12 cellular contexts compared by ENCODE assay signal in genomic region chr14:96938946-96939345, GRCh38.
DNase-seq lines count a peak whose midpoint lies in the region; ATAC-seq, FAIRE-seq and TF ChIP-seq lines count a peak whose summit lies in the region.
"Had no signal": no experiment of that assay in that cellular context is flagged by ENCODE, and none has a peak within 500 bp of the region (broad histone marks: within the 10 kb centered on the region; RNA-seq: fewer than 3 reads in every experiment).

No MANE protein-coding gene starts in this region.

- no peaks in the 10 kb centered on the region for H3K79me2 ChIP-seq in OCI-LY1 (ENCODE audit: insufficient read depth, low read length)

- no peaks in the 10 kb centered on the region for H3K4me1 ChIP-seq in OCI-LY1 (ENCODE audit: insufficient read depth, low read length, severe bottlenecking)

- TF ChIP-seq CTCF in OCI-LY1 (IDR thresholded peaks at IDR 0.05; ENCODE audit: low read length) (peak; percentile 81), fibroblast of mammary gland (conservative IDR thresholded peaks at IDR 0.05; ENCODE audit: control insufficient read depth, insufficient read depth, low read depth, low read length) (peak; percentile 10)

- H3K4me2 ChIP-seq in OCI-LY1 (ENCODE audit: low read length): no peak overlapping the region

- no peaks in the 10 kb centered on the region for H3K27me3 Mint-ChIP-seq in stimulated activated naive CD8-positive, alpha-beta T cell treated with anti-CD3 and anti-CD28 coated beads, Interleukin-15, amount 100 ng/mL, for 72 hours

- H3K36me3 ChIP-seq in OCI-LY1 (ENCODE audit: insufficient read depth, low read length): no peaks in the 10 kb centered on the region

- no peaks in the 10 kb centered on the region for H3K9me3 ChIP-seq in OCI-LY1 (ENCODE audit: low read length)

- no peak for FAIRE-seq in RCC 7860 (lab: Jason Lieb, UNC)

- H3K9ac ChIP-seq in OCI-LY1 (ENCODE audit: low read length): no peak overlapping the region

- H3K27ac ChIP-seq in OCI-LY1 (ENCODE audit: low read depth, low read length, poor library complexity, severe bottlenecking): no peak overlapping the region

- H4K20me1 ChIP-seq in OCI-LY1 (ENCODE audit: insufficient read depth, low read length): no peaks in the 10 kb centered on the region

- no peaks in the 10 kb centered on the region for H3K27me3 ChIP-seq in OCI-LY1 (ENCODE audit: insufficient read depth, low read length)

- no peak for ATAC-seq in stimulated activated naive CD8-positive, alpha-beta T cell treated with anti-CD3 and anti-CD28 coated beads, Interleukin-15, Interleukin-2, amounts not matched to agents 100 U/mL and 50 U/mL, for 24 hours
- no peak for ATAC-seq in stimulated activated naive CD8-positive, alpha-beta T cell treated with anti-CD3 and anti-CD28 coated beads, Interleukin-15, amount 100 ng/mL, for 72 hours
- ATAC-seq in sciatic nerve: no peak
- ATAC-seq: left lobe of liver had no signal

- H3K4me3 ChIP-seq in OCI-LY1 (ENCODE audit: low read depth, low read length, poor library complexity, severe bottlenecking) (no peak overlapping the region), fibroblast of mammary gland (ENCODE audit: control insufficient read depth, low read depth, low read length) (no peak overlapping the region)

- intact Hi-C loops in sciatic nerve (cut with DNase I): no loop called here

- no peak overlapping the region for H3K4me3 Mint-ChIP-seq in stimulated activated naive CD8-positive, alpha-beta T cell treated with anti-CD3 and anti-CD28 coated beads, Interleukin-15, amount 100 ng/mL, for 72 hours
- H3K4me3 Mint-ChIP-seq: dendritic cell treated with granulocyte-macrophage colony-stimulating factor and Interleukin-4, amounts not matched to agents 40 ng/mL and 50 ng/mL, for 4 days had no signal

- H3F3A ChIP-seq in OCI-LY1 (ENCODE audit: insufficient read depth, low read length): no peaks in the 10 kb centered on the region

- no peak overlapping the region for H3K27ac Mint-ChIP-seq in stimulated activated naive CD8-positive, alpha-beta T cell treated with anti-CD3 and anti-CD28 coated beads, Interleukin-15, amount 100 ng/mL, for 72 hours
- H3K27ac Mint-ChIP-seq: dendritic cell treated with granulocyte-macrophage colony-stimulating factor and Interleukin-4, amounts not matched to agents 40 ng/mL and 50 ng/mL, for 4 days had no signal

- H3K9me2 ChIP-seq in OCI-LY1 (ENCODE audit: low read depth, low read length): no peaks in the 10 kb centered on the region

- no peaks in the 10 kb centered on the region for H3K4me1 Mint-ChIP-seq in stimulated activated naive CD8-positive, alpha-beta T cell treated with anti-CD3 and anti-CD28 coated beads, Interleukin-15, amount 100 ng/mL, for 72 hours

- H2AFZ ChIP-seq in OCI-LY1 (ENCODE audit: low read length): no peak overlapping the region

- H3K9me3 Mint-ChIP-seq in stimulated activated naive CD8-positive, alpha-beta T cell treated with anti-CD3 and anti-CD28 coated beads, Interleukin-15, amount 100 ng/mL, for 72 hours: no peaks in the 10 kb centered on the region
- H3K9me3 Mint-ChIP-seq: dendritic cell treated with granulocyte-macrophage colony-stimulating factor and Interleukin-4, amounts not matched to agents 40 ng/mL and 50 ng/mL, for 4 days had no signal

- peak; percentile 11 for DNase-seq in stimulated activated naive CD8-positive, alpha-beta T cell treated with anti-CD3 and anti-CD28 coated beads, Interleukin-15, Interleukin-2, amounts not matched to agents 100 U/mL and 50 U/mL, for 24 hours
- no peak for DNase-seq in stimulated activated naive CD8-positive, alpha-beta T cell treated with anti-CD3 and anti-CD28 coated beads, Interleukin-15, amount 100 ng/mL, for 72 hours
- DNase-seq in fibroblast of mammary gland (ENCODE audit: low read depth): no peak
- no peak for DNase-seq in Ammon's horn (ENCODE audit: low spot score)
- no peak for DNase-seq in sciatic nerve (ENCODE audit: low spot score)
- no peak for DNase-seq in RCC 7860 (ENCODE audit: low spot score)
- DNase-seq in putamen (ENCODE audit: low spot score): no peak
- DNase-seq: IMR-90, NCI-H2029 treated with DMSO at 0.1 percent for 48 hours had no signal
